In the genomic region with DNA sequence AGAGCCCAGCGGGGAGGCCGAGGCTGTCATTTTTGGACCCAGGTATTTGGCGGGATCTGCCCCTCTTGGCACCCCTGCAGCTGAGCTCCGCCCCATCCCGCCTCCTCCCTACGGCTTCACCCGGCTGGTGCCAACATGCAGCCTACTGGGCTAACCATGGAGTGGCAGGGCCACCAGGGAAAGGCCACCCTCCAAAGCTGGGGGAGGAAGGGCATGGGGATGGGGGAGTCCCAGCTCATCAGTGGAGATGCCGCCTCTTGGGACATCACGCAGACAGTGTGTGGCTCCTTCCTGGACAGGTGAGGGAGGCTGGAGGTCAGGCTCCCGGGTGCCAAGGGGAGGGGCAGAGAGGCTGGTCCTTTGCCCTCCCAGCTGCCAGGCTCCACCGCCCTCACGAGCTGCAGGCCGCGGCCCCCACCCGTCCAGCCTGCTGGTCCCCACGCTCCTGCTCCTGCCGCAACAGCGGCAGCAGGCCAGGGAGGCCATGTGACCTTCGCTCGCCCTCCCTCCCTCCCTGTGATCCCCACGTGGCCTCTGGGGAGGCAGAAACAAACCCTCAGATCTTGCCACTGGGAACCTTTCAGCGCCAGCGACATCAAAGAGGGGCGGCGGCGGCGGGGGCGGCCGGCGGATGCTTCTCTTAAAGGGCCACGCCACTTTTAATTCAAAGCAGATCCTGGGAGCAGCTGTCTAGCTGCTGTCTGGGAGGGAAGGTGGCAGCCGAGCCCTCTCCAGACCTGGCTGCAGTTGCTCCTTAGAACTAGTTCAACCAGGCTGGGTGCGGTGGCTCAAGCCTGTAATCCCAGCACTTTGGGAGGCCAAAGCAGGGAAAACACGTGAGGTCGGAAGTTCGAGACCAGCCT, we compare ENCODE assay signal across 8 cellular contexts.
DNase-seq lines count a peak whose midpoint lies in the region; ATAC-seq, FAIRE-seq and TF ChIP-seq lines count a peak whose summit lies in the region.

No MANE protein-coding gene starts in this region.

- H3K4me3 ChIP-seq in cardiac fibroblast (replicated peaks in 1 of 2; ENCODE audit: low read depth in 2 of 2, low read length in 2 of 2): no peak overlapping the region

- TF ChIP-seq CTCF in cardiac fibroblast (IDR thresholded peaks at IDR 0.05; ENCODE audit: low read depth, low read length): no peak

- peak; percentile 75 for FAIRE-seq in GM19239 (lab: Jason Lieb, UNC)

- DNase-seq in GM19239 (ENCODE audit: insufficient read length, low spot score) (peak; percentile 93), NCI-H1105 treated with DMSO at 0.1 percent for 48 hours (lab: John Stamatoyannopoulos, UW) (peak; percentile 75), cardiac fibroblast (ENCODE audit: low read depth in 2 of 2) (peak; percentile 65 to 83), kidney tubule cell (ENCODE audit: low spot score) (peak; percentile 43)
- DNase-seq in activated CD4-positive, CD25-positive, alpha-beta regulatory T cell treated with anti-CD3 and anti-CD28 coated beads, Interleukin-2, amount 50 U/mL, for 16 hours (ENCODE audit: low read depth, low spot score): peak; percentile 76
- DNase-seq in stimulated activated CD4-positive, alpha-beta T cell treated with anti-CD3 and anti-CD28 coated beads, Interleukin-2, amount 100 ng/mL, for 24 hours: peak; percentile 88 to 90

- no peak for ATAC-seq in HG02970 (IDR thresholded peaks at IDR 0.05; ENCODE audit: low FRiP score, unreplicated experiment)
- no peak for ATAC-seq in HG03039 (IDR thresholded peaks at IDR 0.05; ENCODE audit: unreplicated experiment)

Comparison
In these comparisons a context has a peak if more than half of its experiments do, and no peak if none do; other contexts are left out.
1. DNase-seq: peak in every context shown above with its lines; median percentile 93 in GM19239; 89 in stimulated activated CD4-positive, alpha-beta T cell treated with anti-CD3 and anti-CD28 coated beads, Interleukin-2, amount 100 ng/mL, for 24 hours; 76 in activated CD4-positive, CD25-positive, alpha-beta regulatory T cell treated with anti-CD3 and anti-CD28 coated beads, Interleukin-2, amount 50 U/mL, for 16 hours; 75 in NCI-H1105 treated with DMSO at 0.1 percent for 48 hours; 74 in cardiac fibroblast; 43 in kidney tubule cell.